ENCODE assay signal across 20 cellular contexts in genomic region chr19:11325544-11325943, GRCh38. TPM values are rescaled to one million over a fixed set of nuclear protein-coding genes. Genes with fewer than 3 reads are reported as not detected.
DNase-seq lines count a peak whose midpoint lies in the region; ATAC-seq and TF ChIP-seq lines count a peak whose summit lies in the region.
"Had no signal": no experiment of that assay in that cellular context is flagged by ENCODE, and none has a peak within 500 bp of the region (broad histone marks: within the 10 kb centered on the region; RNA-seq: fewer than 3 reads in every experiment).

No MANE protein-coding gene starts in this region.

- H3K9me3 ChIP-seq in upper lobe of left lung, result no peaks in the 10 kb centered on the region

- intact Hi-C loops in CD14-positive monocyte (cut with micrococcal nuclease), result loop anchor here in 1 of 2 donors (2.0 to 10.0 kb wide), 3 partner anchors 13 to 239 kb away; partner anchors contain the start of genes RAB3D and SWSAP1
- intact Hi-C loops in activated CD8-positive, alpha-beta T cell treated with anti-CD3 and anti-CD28 coated beads for 36 hours (cut with micrococcal nuclease), result no loop called here

- no peak overlapping the region for H3K4me3 ChIP-seq in upper lobe of left lung

- ATAC-seq in activated CD8-positive, alpha-beta T cell treated with anti-CD3 and anti-CD28 coated beads for 36 hours, result no peak
- no peak for ATAC-seq in upper lobe of left lung (ENCODE audit: low FRiP score in 2 of 2)
- no peak for ATAC-seq in GM21528 (IDR thresholded peaks at IDR 0.05; ENCODE audit: low FRiP score, unreplicated experiment)
- no peak for ATAC-seq in HG02759 (IDR thresholded peaks at IDR 0.05; ENCODE audit: unreplicated experiment)

- H3K27me3 ChIP-seq in upper lobe of left lung, result no peaks in the 10 kb centered on the region

- no peak for TF ChIP-seq CTCF in CD14-positive monocyte (IDR thresholded peaks at IDR 0.05)
- TF ChIP-seq CTCF in activated CD8-positive, alpha-beta T cell treated with anti-CD3 and anti-CD28 coated beads for 36 hours (IDR thresholded peaks at IDR 0.05), result no peak
- no peak for TF ChIP-seq CTCF in upper lobe of left lung (IDR thresholded peaks at IDR 0.05)

- H3K27me3 Mint-ChIP-seq in activated CD4-positive, alpha-beta T cell treated with anti-CD3 and anti-CD28 coated beads, Interleukin-2, amount 10 ng/mL, durations not matched to agents 7 days and 5 days, result peaks cover 4% of the 10 kb centered on the region
- H3K27me3 Mint-ChIP-seq in CD14-positive monocyte (ENCODE audit: low read depth in 3 of 3), result peaks cover 0 to 4% (median 2%) of the 10 kb centered on the region in 3 donors
- H3K27me3 Mint-ChIP-seq in activated CD8-positive, alpha-beta T cell treated with anti-CD3 and anti-CD28 coated beads for 36 hours, result peaks cover 13% of the 10 kb centered on the region

- no peaks in the 10 kb centered on the region for H3K9me3 Mint-ChIP-seq in activated CD4-positive, alpha-beta T cell treated with anti-CD3 and anti-CD28 coated beads, Interleukin-2, amount 10 ng/mL, durations not matched to agents 7 days and 5 days
- H3K9me3 Mint-ChIP-seq in CD14-positive monocyte, result peaks cover 0 to 5% (median 0%) of the 10 kb centered on the region in 7 donors
- H3K9me3 Mint-ChIP-seq in activated CD8-positive, alpha-beta T cell treated with anti-CD3 and anti-CD28 coated beads for 36 hours, result no peaks in the 10 kb centered on the region
- H3K9me3 Mint-ChIP-seq: CD4-positive, alpha-beta T cell had no signal

- peaks cover 17% of the 10 kb centered on the region for H3K4me1 Mint-ChIP-seq in activated CD4-positive, alpha-beta T cell treated with anti-CD3 and anti-CD28 coated beads, Interleukin-2, amount 10 ng/mL, durations not matched to agents 7 days and 5 days
- H3K4me1 Mint-ChIP-seq in CD14-positive monocyte, result peaks cover 63% of the 10 kb centered on the region
- peaks cover 18% of the 10 kb centered on the region for H3K4me1 Mint-ChIP-seq in activated CD8-positive, alpha-beta T cell treated with anti-CD3 and anti-CD28 coated beads for 36 hours (ENCODE audit: low read depth)

- CTCF ChIA-PET in activated CD4-positive, alpha-beta T cell treated with anti-CD3 and anti-CD28 coated beads, Interleukin-2, amount 10 ng/mL, durations not matched to agents 7 days and 5 days (lab: Charles Lee), result interaction anchor here (1.1 to 4.4 kb wide), 2 partner anchors 49 to 56 kb away, joined by 3 to 17 read pairs; partner anchors contain the start of gene SWSAP1
- CTCF ChIA-PET in activated CD8-positive, alpha-beta T cell treated with anti-CD3 and anti-CD28 coated beads for 36 hours (lab: Charles Lee), result interaction anchor here (1.2 to 2.7 kb wide), 2 partner anchors 14 to 31 kb away, joined by 3 to 6 read pairs; partner anchors contain the start of gene RAB3D

- WGBS in upper lobe of left lung, 2 donors, result 88 to 94% methylated on average over 7 of the region's 7 CpGs

- H3K27ac Mint-ChIP-seq in activated CD4-positive, alpha-beta T cell treated with anti-CD3 and anti-CD28 coated beads, Interleukin-2, amount 10 ng/mL, durations not matched to agents 7 days and 5 days, result peak overlapping the region; percentile 66
- peak overlapping the region; percentile 91 to 99 (median 99) for H3K27ac Mint-ChIP-seq in CD14-positive monocyte
- peak overlapping the region; percentile 49 for H3K27ac Mint-ChIP-seq in activated CD8-positive, alpha-beta T cell treated with anti-CD3 and anti-CD28 coated beads for 36 hours
- H3K27ac Mint-ChIP-seq: CD4-positive, alpha-beta T cell had no signal

- peak overlapping the region in 3 of 4 donors; percentile 75 to 91 (median 88) for H3K27ac ChIP-seq in upper lobe of left lung

- H3K36me3 Mint-ChIP-seq in activated CD4-positive, alpha-beta T cell treated with anti-CD3 and anti-CD28 coated beads, Interleukin-2, amount 10 ng/mL, durations not matched to agents 7 days and 5 days (ENCODE audit: low read depth), result peaks cover 2% of the 10 kb centered on the region
- peaks cover 38 to 84% of the 10 kb centered on the region in 2 donors for H3K36me3 Mint-ChIP-seq in CD14-positive monocyte
- H3K36me3 Mint-ChIP-seq in activated CD8-positive, alpha-beta T cell treated with anti-CD3 and anti-CD28 coated beads for 36 hours (ENCODE audit: low read depth), result no peaks in the 10 kb centered on the region

- DNase-seq in activated CD4-positive, alpha-beta T cell treated with anti-CD3 and anti-CD28 coated beads, Interleukin-2, amount 10 ng/mL, durations not matched to agents 7 days and 5 days, result no peak
- DNase-seq in activated CD4-positive, alpha-beta T cell treated with anti-CD3 and anti-CD28 coated beads for 48 hours, result no peak
- DNase-seq in CD14-positive monocyte (ENCODE audit: low spot score) (no peak), upper lobe of left lung (no peak), NCI-H1092 treated with DMSO at 0.1 percent for 48 hours (lab: John Stamatoyannopoulos, UW) (no peak)
- no peak for DNase-seq in activated CD8-positive, alpha-beta T cell treated with anti-CD3 and anti-CD28 coated beads for 36 hours
- DNase-seq: 8988T; Calu3; CD4-positive, alpha-beta T cell; DMS79 treated with DMSO at 0.1 percent for 48 hours; GDM1; MV-4-11; NCI-H1436; NCI-H2029 treated with DMSO at 0.1 percent for 48 hours; NCI-H524; SHP77 treated with DMSO at 0.1 percent for 48 hours had no signal

- no peak for TF ChIP-seq EP300 in upper lobe of left lung (IDR thresholded peaks at IDR 0.05)

- no peak for TF ChIP-seq POLR2A in upper lobe of left lung (IDR thresholded peaks at IDR 0.05)

- peaks cover 0 to 55% (median 34%) of the 10 kb centered on the region in 4 donors for H3K36me3 ChIP-seq in upper lobe of left lung

- no peak overlapping the region for H3K4me3 Mint-ChIP-seq in activated CD4-positive, alpha-beta T cell treated with anti-CD3 and anti-CD28 coated beads, Interleukin-2, amount 10 ng/mL, durations not matched to agents 7 days and 5 days
- H3K4me3 Mint-ChIP-seq in CD14-positive monocyte, result no peak overlapping the region
- no peak overlapping the region for H3K4me3 Mint-ChIP-seq in activated CD8-positive, alpha-beta T cell treated with anti-CD3 and anti-CD28 coated beads for 36 hours
- H3K4me3 Mint-ChIP-seq: CD4-positive, alpha-beta T cell had no signal

- POLR2A ChIA-PET in activated CD4-positive, alpha-beta T cell treated with anti-CD3 and anti-CD28 coated beads, Interleukin-2, amount 10 ng/mL, durations not matched to agents 7 days and 5 days (lab: Charles Lee), result no interaction called here
- POLR2A ChIA-PET in activated CD8-positive, alpha-beta T cell treated with anti-CD3 and anti-CD28 coated beads for 36 hours (lab: Charles Lee), result interaction anchor here (1.7 kb wide), 1 partner anchor 55 kb away, joined by 4 read pairs; no protein-coding TSS in a partner anchor

- peaks cover 25 to 43% (median 42%) of the 10 kb centered on the region in 4 donors for H3K4me1 ChIP-seq in upper lobe of left lung

RNA-seq across cellular contexts. Expression of gene RAB3D, which starts 13.9 kb away (rescaled TPM):
- total RNA-seq in activated CD4-positive, alpha-beta T cell treated with anti-CD3 and anti-CD28 coated beads, Interleukin-2, amount 10 ng/mL, durations not matched to agents 7 days and 5 days, result 1 to 10 TPM; 3.2 to 3.6 TPM
- 10 to 100 TPM; 52.9 to 60.8 TPM for polyA plus RNA-seq in CD14-positive monocyte
- total RNA-seq in activated CD8-positive, alpha-beta T cell treated with anti-CD3 and anti-CD28 coated beads for 36 hours, result 1 to 10 TPM; 6.7 to 7.0 TPM
- total RNA-seq in upper lobe of left lung, result 10 to 100 TPM; 22.6 to 59.2 (median 30.7) TPM

RNA-seq across cellular contexts. Expression of gene TMEM205, which starts 20.5 kb away (rescaled TPM):
- 10 to 100 TPM; 25.9 to 26.7 TPM for total RNA-seq in activated CD4-positive, alpha-beta T cell treated with anti-CD3 and anti-CD28 coated beads, Interleukin-2, amount 10 ng/mL, durations not matched to agents 7 days and 5 days
- polyA plus RNA-seq in CD14-positive monocyte, result 100 to 1,000 TPM; 252 to 335 TPM
- 10 to 100 TPM; 24.3 to 25.6 TPM for total RNA-seq in activated CD8-positive, alpha-beta T cell treated with anti-CD3 and anti-CD28 coated beads for 36 hours
- total RNA-seq in upper lobe of left lung, result 100 to 1,000 TPM in 3 of 6 donors, 10 to 100 TPM in 3; 85.9 to 260 (median 132) TPM

RNA-seq across cellular contexts. Expression of gene CCDC159, which starts 20.8 kb away (rescaled TPM):
- 10 to 100 TPM; 18.0 to 20.5 TPM for total RNA-seq in activated CD4-positive, alpha-beta T cell treated with anti-CD3 and anti-CD28 coated beads, Interleukin-2, amount 10 ng/mL, durations not matched to agents 7 days and 5 days
- polyA plus RNA-seq in CD14-positive monocyte, result 10 to 100 TPM; 37.1 to 38.3 TPM
- total RNA-seq in activated CD8-positive, alpha-beta T cell treated with anti-CD3 and anti-CD28 coated beads for 36 hours, result 10 to 100 TPM in 1 of 2 experiments, 1 to 10 TPM in 1; 9.7 to 10.5 TPM
- 100 to 1,000 TPM in 1 of 6 donors, 10 to 100 TPM in 5; 17.5 to 176 (median 33.3) TPM for total RNA-seq in upper lobe of left lung

RNA-seq across cellular contexts. Expression of gene TSPAN16, which starts 29.6 kb away (rescaled TPM):
- total RNA-seq in activated CD4-positive, alpha-beta T cell treated with anti-CD3 and anti-CD28 coated beads, Interleukin-2, amount 10 ng/mL, durations not matched to agents 7 days and 5 days, result not detected
- under 1 TPM in 1 of 2 donors, not detected in 1; 0.31 TPM for polyA plus RNA-seq in CD14-positive monocyte
- not detected for total RNA-seq in activated CD8-positive, alpha-beta T cell treated with anti-CD3 and anti-CD28 coated beads for 36 hours
- total RNA-seq in upper lobe of left lung, result not detected
- total RNA-seq: Calu3; CD4-positive, alpha-beta T cell; H4; LHCN-M2 had no signal

RNA-seq across cellular contexts. Expression of gene PLPPR2, which starts 29.7 kb away (rescaled TPM):
- 1 to 10 TPM; 1.3 to 1.9 TPM for total RNA-seq in activated CD4-positive, alpha-beta T cell treated with anti-CD3 and anti-CD28 coated beads, Interleukin-2, amount 10 ng/mL, durations not matched to agents 7 days and 5 days
- polyA plus RNA-seq in CD14-positive monocyte, result 10 to 100 TPM; 35.0 to 45.5 TPM
- 1 to 10 TPM; 1.2 to 1.8 TPM for total RNA-seq in activated CD8-positive, alpha-beta T cell treated with anti-CD3 and anti-CD28 coated beads for 36 hours
- total RNA-seq in upper lobe of left lung, result 10 to 100 TPM; 10.8 to 53.8 (median 26.0) TPM

Comparison
In these comparisons a context has a peak if more than half of its experiments do, and no peak if none do; other contexts are left out.
1. H3K27ac Mint-ChIP-seq: peak in every context shown above with its lines; median percentile 99 in CD14-positive monocyte; 66 in activated CD4-positive, alpha-beta T cell treated with anti-CD3 and anti-CD28 coated beads, Interleukin-2, amount 10 ng/mL, durations not matched to agents 7 days and 5 days; 49 in activated CD8-positive, alpha-beta T cell treated with anti-CD3 and anti-CD28 coated beads for 36 hours.